9 cellular contexts compared by ENCODE assay signal in genomic region chr13:45370922-45371406, GRCh38. TPM values are rescaled to one million over a fixed set of nuclear protein-coding genes. Genes with fewer than 3 reads are reported as not detected.
DNase-seq lines count a peak whose midpoint lies in the region; ATAC-seq, FAIRE-seq and TF ChIP-seq lines count a peak whose summit lies in the region.
"Had no signal": no experiment of that assay in that cellular context is flagged by ENCODE, and none has a peak within 500 bp of the region (broad histone marks: within the 10 kb centered on the region; RNA-seq: fewer than 3 reads in every experiment).

No MANE protein-coding gene starts in this region.

- H3K27me3 Mint-ChIP-seq in T-cell, result no peaks in the 10 kb centered on the region

- H3K9me1 ChIP-seq in K562 (ENCODE audit: control insufficient read depth, insufficient read depth, low read length), result no peaks in the 10 kb centered on the region

- H3K27me3 ChIP-seq in K562 (ENCODE audit: control insufficient read depth in 2 of 2, insufficient read depth in 2 of 2, low read length in 2 of 2), result no peaks in the 10 kb centered on the region

- CTCF ChIA-PET in T-cell (lab: Charles Lee), result interaction anchor here (0.6 to 2.5 kb wide), 21 partner anchors 11 to 1493 kb away, joined by 3 to 13 read pairs (median 3); partner anchors contain the start of gene SLC25A30 (in 1 of the 2)
- CTCF ChIA-PET in K562 (lab: Yijun Ruan, JAX; ENCODE audit: low intra/inter-chr PET ratio), result interaction anchor here (0.6 to 1.5 kb wide), 6 partner anchors 23 to 347 kb away, joined by 3 to 8 read pairs (median 4); no protein-coding TSS in a partner anchor

- peak overlapping the region; percentile 36 to 44 for H3K27ac Mint-ChIP-seq in T-cell
- H3K27ac Mint-ChIP-seq: activated naive CD4-positive, alpha-beta T cell treated with anti-CD3 and anti-CD28 coated beads, Interleukin-2, amount 50 U/mL, for 72 hours had no signal

- ATAC-seq in T-cell (replicated peaks in 1 of 4), result no peak
- ATAC-seq in K562, result peak; percentile 87
- ATAC-seq: activated naive CD4-positive, alpha-beta T cell treated with anti-CD3 and anti-CD28 coated beads, Interleukin-2, amount 50 U/mL, for 72 hours had no signal

- peaks cover 9 to 17% of the 10 kb centered on the region in 2 experiments; a peak in 4 of 5 replicates for H3K4me1 ChIP-seq in K562 (replicated peaks in 1 of 2; ENCODE audit: control insufficient read depth in 2 of 2, insufficient read depth in 2 of 2, low read length in 2 of 2)

- peak; percentile 79 to 86 (median 83) for TF ChIP-seq CTCF in K562 (IDR thresholded peaks at IDR 0.05 in 2 of 3, conservative IDR thresholded peaks at IDR 0.05 in 1 of 3; ENCODE audit: insufficient read depth in 2 of 3, low read depth in 1 of 3, low read length in 3 of 3)

- FAIRE-seq in K562 (lab: Jason Lieb, UNC), result no peak

- H3K36me3 Mint-ChIP-seq in T-cell, result peaks cover 11% of the 10 kb centered on the region
- H3K36me3 Mint-ChIP-seq: activated naive CD4-positive, alpha-beta T cell treated with anti-CD3 and anti-CD28 coated beads, Interleukin-2, amount 50 U/mL, for 72 hours had no signal

- H3K36me3 ChIP-seq in K562 (ENCODE audit: control insufficient read depth, insufficient read depth, low read length), result no peaks in the 10 kb centered on the region

- no TSS peak for BruUV-seq in K562 (replicated peaks; lab: Mats Ljungman, UMichigan)

- no peaks in the 10 kb centered on the region for H3K9me3 ChIP-seq in K562 (replicated peaks; ENCODE audit: control insufficient read depth, insufficient read depth, low read depth, low read length)

- TF ChIP-seq EP300 in K562 (IDR thresholded peaks at IDR 0.05; ENCODE audit: low read length), result no peak

- TF ChIP-seq RAD21 in K562 (CRISPR knock-in tag; conservative IDR thresholded peaks at IDR 0.05 in 1 of 2, IDR thresholded peaks at IDR 0.05 in 1 of 2), result peak; percentile 57 to 78

- intact Hi-C loops in K562 (cut with micrococcal nuclease), result loop anchor here (2.0 to 10.0 kb wide), 3 partner anchors 94 to 346 kb away; partner anchors contain the start of gene COG3

- H3K4me3 ChIP-seq in K562 (no peak overlapping the region), skeletal muscle cell (ENCODE audit: low read depth, low read length) (no peak overlapping the region)

- H3K9me3 Mint-ChIP-seq in T-cell, result no peaks in the 10 kb centered on the region
- H3K9me3 Mint-ChIP-seq: activated naive CD4-positive, alpha-beta T cell treated with anti-CD3 and anti-CD28 coated beads, Interleukin-2, amount 50 U/mL, for 72 hours had no signal

- H3K79me2 ChIP-seq in K562 (ENCODE audit: control insufficient read depth, insufficient read depth, low read length), result no peaks in the 10 kb centered on the region

- H3K4me2 ChIP-seq in K562 (ENCODE audit: insufficient read depth, low read length), result no peak overlapping the region; the same call in 1 of the 2 replicates

- in situ Hi-C loops in K562 (cut with MboI), result loop anchor here (25.0 kb wide), 1 partner anchor 341 kb away; the partner anchor contains the start of gene CBY2

- H3K4me1 Mint-ChIP-seq in T-cell, result peaks cover 48 to 58% (median 54%) of the 10 kb centered on the region in 3 donors

- no peak overlapping the region for H3K27ac ChIP-seq in K562 (ENCODE audit: extremely low read depth, low read depth, low read length)

- H4K20me1 ChIP-seq in K562 (replicated peaks; ENCODE audit: control insufficient read depth, insufficient read depth, low read length), result no peaks in the 10 kb centered on the region

- 29% methylated on average over 11 of the region's 30 CpGs for WGBS in K562 (ENCODE audit: insufficient coverage, low coverage, missing lambda C conversion rate)

- TF ChIP-seq POLR2A in K562 (conservative IDR thresholded peaks at IDR 0.05), result no peak

- peak overlapping the region in 1 of 3 donors; percentile 15 for H3K4me3 Mint-ChIP-seq in T-cell

- peak; percentile 52 for DNase-seq in GM19238 (ENCODE audit: insufficient read length, low spot score)
- DNase-seq in T-cell, result peak in 31 of 34 experiments; percentile 15 to 59 (median 34)
- DNase-seq in K562 (ENCODE audit: extremely low read depth in 1 of 4, low spot score in 3 of 4), result peak; percentile 66 to 76 (median 74)
- DNase-seq in hypothalamus (lab: John Stamatoyannopoulos, UW), result peak in 43 of 51 donors; percentile 2 to 74 (median 36)
- peak; percentile 53 for DNase-seq in skeletal muscle cell (ENCODE audit: low read depth)
- DNase-seq in NCI-H1417 treated with DMSO at 0.1 percent for 48 hours (lab: John Stamatoyannopoulos, UW), result no peak
- DNase-seq in H4 (ENCODE audit: low spot score), result no peak
- no peak for DNase-seq in NK-92 treated with Interleukin-12 subunit alpha and Interleukin-12 subunit beta, amount 100 ng/mL, for 24 hours (lab: John Stamatoyannopoulos, UW)

- POLR2A ChIA-PET in T-cell (lab: Charles Lee) (no interaction called here), K562 (lab: Yijun Ruan, JAX) (interaction anchor here (0.5 kb wide), 1 partner anchor 238 kb away, joined by 3 read pairs; no protein-coding TSS in a partner anchor)

- H2AFZ ChIP-seq in K562 (ENCODE audit: low read depth, low read length), result no peak overlapping the region

- H3K9ac ChIP-seq in K562 (ENCODE audit: insufficient read depth in 1 of 2, low read depth in 2 of 2, low read length in 2 of 2), result no peak overlapping the region

TF ChIP-seq in K562, 482 proteins besides CTCF, POLR2A, EP300 and RAD21 (continues in another document):
- TF ChIP-seq SMAD2 (IDR thresholded peaks at IDR 0.05; ENCODE audit: low read depth, low read length) (no peak), ETS1 (conservative IDR thresholded peaks at IDR 0.05; ENCODE audit: control insufficient read depth, low read depth, low read length) (no peak), NELFE (IDR thresholded peaks at IDR 0.05; ENCODE audit: insufficient read depth, insufficient read length) (no peak), RCOR1 (IDR thresholded peaks at IDR 0.05; ENCODE audit: borderline replicate concordance in 1 of 2, low read depth in 2 of 2, low read length in 2 of 2) (no peak)

RNA-seq across cellular contexts. Expression of gene TPT1, which starts 30.0 kb away (rescaled TPM):
- total RNA-seq in T-cell (1,000 to 10,000 TPM; 6,680 to 8,997 (median 7,956) TPM), K562 (2014; rRNA removed) (658 and 687 TPM in 2 replicates), K562 (2014; rRNA removed; fragmentation: Illumina TruSeq; extraction: Trizol) (1,890 and 2,065 TPM in 2 replicates), K562 (2015; rRNA removed; fragmentation: Illumina TruSeq; extraction: Trizol) (1,896 and 1,906 TPM in 2 replicates), K562 (2021) (1,201 and 1,281 TPM in 2 replicates)
- 149 and 287 TPM in 2 replicates for total RNA-seq in K562 (2011; cell fraction: chromatin; rRNA removed; ENCODE audit: low replicate concordance)
- total RNA-seq in K562 (2011; cell fraction: nucleolus; rRNA removed), result 162 and 165 TPM in 2 replicates
- total RNA-seq in K562 (2011; cell fraction: nucleoplasm; rRNA removed), result 289 and 732 TPM in 2 replicates
- polyA plus RNA-seq in K562 (2011; rRNA removed) (2,188 and 2,403 TPM in 2 replicates), K562 (2014; fragmentation: Illumina TruSeq; extraction: Trizol) (2,213 and 2,508 TPM in 2 replicates), K562 (2014; fragmentation: Nextera tagmentation; extraction: Ambion mirVana) (100 to 1,000 TPM; 602 to 615 TPM), K562 (2014; rRNA removed) (1,757 and 1,784 TPM in 2 replicates)
- polyA plus RNA-seq in K562 (2011; cell fraction: cytosol; rRNA removed), result 605 and 1,162 TPM in 2 replicates
- polyA plus RNA-seq in K562 (2011; cell fraction: nucleus; rRNA removed), result 271 and 513 TPM in 2 replicates
- polyA plus RNA-seq in K562 (2012), result 2,006 and 3,546 TPM in 2 replicates
- polyA minus RNA-seq in K562 (2011; rRNA and poly(A)+ RNA removed), result 1,164 and 1,375 TPM in 2 replicates
- 434 and 456 TPM in 2 replicates for polyA minus RNA-seq in K562 (2011; cell fraction: cytosol; rRNA and poly(A)+ RNA removed)
- 125 and 222 TPM in 2 replicates for polyA minus RNA-seq in K562 (2011; cell fraction: nucleus; rRNA and poly(A)+ RNA removed)
- 2,361 and 2,437 TPM in 2 replicates for total RNA-seq in H4 (2014; rRNA removed; shearing (Covaris generic))

RNA-seq across cellular contexts. Expression of gene SLC25A30, which starts 47.2 kb away (rescaled TPM):
- total RNA-seq in T-cell, result 10 to 100 TPM; 19.5 to 25.9 (median 24.2) TPM
- total RNA-seq in K562 (2011; cell fraction: chromatin; rRNA removed; ENCODE audit: low replicate concordance), result 3.4 and 5.5 TPM in 2 replicates
- total RNA-seq in K562 (2011; cell fraction: nucleolus; rRNA removed), result 2.0 and 3.3 TPM in 2 replicates
- total RNA-seq in K562 (2011; cell fraction: nucleoplasm; rRNA removed), result 4.3 and 5.3 TPM in 2 replicates
- total RNA-seq in K562 (2014; rRNA removed), result 2.0 and 3.6 TPM in 2 replicates
- total RNA-seq in K562 (2014; rRNA removed; fragmentation: Illumina TruSeq; extraction: Trizol), result 6.0 and 7.1 TPM in 2 replicates
- 5.2 and 5.6 TPM in 2 replicates for total RNA-seq in K562 (2015; rRNA removed; fragmentation: Illumina TruSeq; extraction: Trizol)
- total RNA-seq in K562 (2021), result 6.9 and 9.6 TPM in 2 replicates
- 5.3 and 8.8 TPM in 2 replicates for polyA plus RNA-seq in K562 (2011; rRNA removed)
- polyA plus RNA-seq in K562 (2011; cell fraction: cytosol; rRNA removed), result 2.4 and 7.4 TPM in 2 replicates
- 2.3 and 5.0 TPM in 2 replicates for polyA plus RNA-seq in K562 (2011; cell fraction: nucleus; rRNA removed)
- polyA plus RNA-seq in K562 (2012), result 4.1 and 5.2 TPM in 2 replicates
- polyA plus RNA-seq in K562 (2014; fragmentation: Illumina TruSeq; extraction: Trizol), result 9.3 and 11.1 TPM in 2 replicates
- 1 to 10 TPM; 1.1 to 1.6 TPM for polyA plus RNA-seq in K562 (2014; fragmentation: Nextera tagmentation; extraction: Ambion mirVana)
- 5.8 and 8.9 TPM in 2 replicates for polyA plus RNA-seq in K562 (2014; rRNA removed)
- polyA minus RNA-seq in K562 (2011; rRNA and poly(A)+ RNA removed), result 10.0 and 13.9 TPM in 2 replicates
- polyA minus RNA-seq in K562 (2011; cell fraction: cytosol; rRNA and poly(A)+ RNA removed), result 4.1 and 7.8 TPM in 2 replicates
- 0.94 and 4.9 TPM in 2 replicates for polyA minus RNA-seq in K562 (2011; cell fraction: nucleus; rRNA and poly(A)+ RNA removed)
- 5.5 and 7.1 TPM in 2 replicates for total RNA-seq in H4 (2014; rRNA removed; shearing (Covaris generic))

Comparison
In these comparisons a context has a peak if more than half of its experiments do, and no peak if none do; other contexts are left out.
1. DNase-seq: peak in GM19238 (single experiment), T-cell (31 of 34), K562 (4 of 4), hypothalamus (43 of 51) and skeletal muscle cell (single experiment); none in NCI-H1417 treated with DMSO at 0.1 percent for 48 hours (single experiment), H4 (single experiment) and NK-92 treated with Interleukin-12 subunit alpha and Interleukin-12 subunit beta, amount 100 ng/mL, for 24 hours (single experiment).